Comparison of ENCODE assay signal across 24 cellular contexts in genomic region chr15:85838655-85839054, GRCh38.
"Had no signal": no experiment of that assay in that cellular context is flagged by ENCODE, and none has a peak within 500 bp of the region (broad histone marks: within the 10 kb centered on the region; RNA-seq: fewer than 3 reads in every experiment).

No MANE protein-coding gene starts in this region.

- H3K4me3 Mint-ChIP-seq: activated CD4-positive, alpha-beta T cell treated with anti-CD3 and anti-CD28 coated beads, Interleukin-2, amount 10 ng/mL, durations not matched to agents 24 days and 14 days; activated CD8-positive, alpha-beta T cell treated with anti-CD3 and anti-CD28 coated beads for 36 hours; activated naive CD4-positive, alpha-beta T cell treated with anti-CD3 and anti-CD28 coated beads for 36 hours; activated T-cell treated with anti-CD3 and anti-CD28 coated beads, Interleukin-2, amount 50 U/mL, for 4 hours; central memory CD8-positive, alpha-beta T cell; immature natural killer cell; stimulated activated effector memory CD8-positive, alpha-beta T cell treated with anti-CD3 and anti-CD28 coated beads, Interleukin-12 subunit alpha, Interleukin-12 subunit beta, amount 100 ng/mL, for 72 hours had no signal

- H3K27ac ChIP-seq: coronary artery, esophagus squamous epithelium, heart right ventricle, lower lobe of right lung, prostate gland, thyroid gland, uterus had no signal

- H3K4me1 Mint-ChIP-seq: stimulated activated effector memory CD8-positive, alpha-beta T cell treated with anti-CD3 and anti-CD28 coated beads, Interleukin-12 subunit alpha, Interleukin-12 subunit beta, amount 100 ng/mL, for 72 hours had no signal

- DNase-seq: activated CD4-positive, alpha-beta T cell treated with anti-CD3 and anti-CD28 coated beads, Interleukin-2, amount 10 ng/mL, durations not matched to agents 24 days and 14 days; activated CD8-positive, alpha-beta memory T cell treated with anti-CD3 and anti-CD28 coated beads, Interleukin-2, amount 50 U/mL, for 4 hours; activated CD8-positive, alpha-beta T cell treated with anti-CD3 and anti-CD28 coated beads for 36 hours; activated naive CD4-positive, alpha-beta T cell treated with anti-CD3 and anti-CD28 coated beads for 36 hours; activated T-cell treated with anti-CD3 and anti-CD28 coated beads, Interleukin-2, amount 50 U/mL, for 4 hours; anterior cingulate cortex; effector memory CD4-positive, alpha-beta T cell; esophagus squamous epithelium; heart right ventricle; immature natural killer cell; left cardiac atrium; lower lobe of right lung; naive B cell; right cardiac atrium; stimulated activated CD4-positive, alpha-beta T cell treated with anti-CD3 and anti-CD28 coated beads, Interleukin-4, amount 100 ng/mL, for 24 hours; T-helper 1 cell; T1000; thyroid gland; uterus had no signal

- H3K27me3 ChIP-seq: thyroid gland, uterus had no signal

- H3K27ac Mint-ChIP-seq: activated CD4-positive, alpha-beta T cell treated with anti-CD3 and anti-CD28 coated beads, Interleukin-2, amount 10 ng/mL, durations not matched to agents 24 days and 14 days; activated CD8-positive, alpha-beta T cell treated with anti-CD3 and anti-CD28 coated beads for 36 hours; activated naive CD4-positive, alpha-beta T cell treated with anti-CD3 and anti-CD28 coated beads for 36 hours; immature natural killer cell; stimulated activated effector memory CD8-positive, alpha-beta T cell treated with anti-CD3 and anti-CD28 coated beads, Interleukin-12 subunit alpha, Interleukin-12 subunit beta, amount 100 ng/mL, for 72 hours had no signal

- ATAC-seq: activated CD8-positive, alpha-beta T cell treated with anti-CD3 and anti-CD28 coated beads for 36 hours; activated T-cell treated with anti-CD3 and anti-CD28 coated beads, Interleukin-2, amount 50 U/mL, for 4 hours; heart right ventricle; left cardiac atrium; lower lobe of right lung; right cardiac atrium; stimulated activated effector memory CD8-positive, alpha-beta T cell treated with anti-CD3 and anti-CD28 coated beads, Interleukin-12 subunit alpha, Interleukin-12 subunit beta, amount 100 ng/mL, for 72 hours had no signal

- H3K4me3 ChIP-seq: coronary artery, esophagus squamous epithelium, heart right ventricle, lower lobe of right lung, prostate gland, skin epidermis, thyroid gland, uterus had no signal

- H3K36me3 ChIP-seq: esophagus squamous epithelium, heart right ventricle, lower lobe of right lung, prostate gland, thyroid gland, uterus had no signal

- H3K27me3 Mint-ChIP-seq: central memory CD8-positive, alpha-beta T cell had no signal

- H3K4me1 ChIP-seq: prostate gland, uterus had no signal

- H3K36me3 Mint-ChIP-seq: immature natural killer cell; naive B cell; stimulated activated effector memory CD8-positive, alpha-beta T cell treated with anti-CD3 and anti-CD28 coated beads, Interleukin-12 subunit alpha, Interleukin-12 subunit beta, amount 100 ng/mL, for 72 hours had no signal

- H3K9me3 ChIP-seq: esophagus squamous epithelium, heart right ventricle, lower lobe of right lung, prostate gland, thyroid gland, uterus had no signal

- H3K9me3 Mint-ChIP-seq: activated CD4-positive, alpha-beta T cell treated with anti-CD3 and anti-CD28 coated beads, Interleukin-2, amount 10 ng/mL, durations not matched to agents 24 days and 14 days; activated CD8-positive, alpha-beta T cell treated with anti-CD3 and anti-CD28 coated beads for 36 hours; activated naive CD4-positive, alpha-beta T cell treated with anti-CD3 and anti-CD28 coated beads for 36 hours; activated T-cell treated with anti-CD3 and anti-CD28 coated beads, Interleukin-2, amount 50 U/mL, for 4 hours; central memory CD8-positive, alpha-beta T cell; immature natural killer cell; naive B cell; stimulated activated effector memory CD8-positive, alpha-beta T cell treated with anti-CD3 and anti-CD28 coated beads, Interleukin-12 subunit alpha, Interleukin-12 subunit beta, amount 100 ng/mL, for 72 hours had no signal
